ENCODE assay signal across 1 cellular context in the genomic region with DNA sequence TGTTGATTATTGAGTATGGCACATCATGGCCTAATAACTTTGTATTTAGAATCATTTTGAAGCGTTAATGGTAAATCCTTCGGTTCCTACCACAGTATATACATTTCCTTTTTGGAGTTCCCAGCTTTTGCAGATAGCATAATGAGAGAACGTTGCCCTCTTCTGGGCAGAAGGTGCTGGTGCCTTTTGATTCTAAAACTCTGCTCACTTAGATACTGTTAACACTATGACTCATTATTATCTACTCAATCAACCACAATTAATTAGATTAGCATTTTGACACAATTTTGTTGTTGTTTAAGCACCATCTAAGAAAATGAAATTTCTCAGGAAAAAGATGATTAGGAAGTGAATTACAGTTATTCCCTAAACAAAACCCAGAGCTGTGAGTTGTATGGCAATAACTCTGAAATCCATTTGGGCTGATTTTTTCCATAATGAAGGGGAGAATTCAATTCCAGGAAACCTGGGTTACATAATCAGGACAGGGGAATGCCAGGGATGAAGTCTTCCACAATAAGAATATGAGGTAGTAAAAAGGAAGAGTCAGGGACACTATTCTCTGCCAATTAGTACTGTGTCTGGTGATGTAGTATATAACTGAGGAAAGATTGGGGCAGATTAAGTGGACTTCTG.
TF ChIP-seq lines count a peak whose summit lies in the region.

No MANE protein-coding gene starts in this region.

TF ChIP-seq in SK-N-SH, 30 proteins besides CTCF, POLR2A, EP300 and RAD21 (continued from another document):
- TF ChIP-seq, protein P1, sequence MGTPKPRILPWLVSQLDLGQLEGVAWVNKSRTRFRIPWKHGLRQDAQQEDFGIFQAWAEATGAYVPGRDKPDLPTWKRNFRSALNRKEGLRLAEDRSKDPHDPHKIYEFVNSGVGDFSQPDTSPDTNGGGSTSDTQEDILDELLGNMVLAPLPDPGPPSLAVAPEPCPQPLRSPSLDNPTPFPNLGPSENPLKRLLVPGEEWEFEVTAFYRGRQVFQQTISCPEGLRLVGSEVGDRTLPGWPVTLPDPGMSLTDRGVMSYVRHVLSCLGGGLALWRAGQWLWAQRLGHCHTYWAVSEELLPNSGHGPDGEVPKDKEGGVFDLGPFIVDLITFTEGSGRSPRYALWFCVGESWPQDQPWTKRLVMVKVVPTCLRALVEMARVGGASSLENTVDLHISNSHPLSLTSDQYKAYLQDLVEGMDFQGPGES (IDR thresholded peaks at IDR 0.05; ENCODE audit: low read depth, low read length) = no peak
- TF ChIP-seq FOSL2 (IDR thresholded peaks at IDR 0.05; ENCODE audit: borderline replicate concordance, low read depth) (peak; percentile 50), YY1 (IDR thresholded peaks at IDR 0.05; ENCODE audit: low read depth) (no peak), SIN3A (IDR thresholded peaks at IDR 0.05; ENCODE audit: borderline replicate concordance, low read depth, low read length) (no peak), EZH2phosphoT487 (IDR thresholded peaks at IDR 0.05; ENCODE audit: borderline replicate concordance, low read depth) (no peak), CHD2 (IDR thresholded peaks at IDR 0.05; ENCODE audit: low read length, partially characterized antibody) (peak; percentile 57), TEAD4 (IDR thresholded peaks at IDR 0.05; ENCODE audit: borderline replicate concordance, insufficient read depth) (no peak), TAF1 (IDR thresholded peaks at IDR 0.05; ENCODE audit: borderline replicate concordance, low read depth, low read length) (no peak), MEF2A (IDR thresholded peaks at IDR 0.05; ENCODE audit: borderline replicate concordance, low read depth) (no peak), ELF1 (IDR thresholded peaks at IDR 0.05) (no peak), FOXJ3 (CRISPR knock-in tag; IDR thresholded peaks at IDR 0.05) (no peak), SMC3 (IDR thresholded peaks at IDR 0.05; ENCODE audit: low read depth, low read length) (peak; percentile 83), RFX5 (IDR thresholded peaks at IDR 0.05; ENCODE audit: low read length) (no peak; the same call in 1 of the 2 replicates), MXI1 (IDR thresholded peaks at IDR 0.05; ENCODE audit: low read depth, low read length) (no peak), RCOR1 (IDR thresholded peaks at IDR 0.05; ENCODE audit: low read length) (no peak), RXRA (IDR thresholded peaks at IDR 0.05; ENCODE audit: borderline replicate concordance, low read depth) (no peak), FOXM1 (IDR thresholded peaks at IDR 0.05; ENCODE audit: low read depth) (no peak), GABPA (IDR thresholded peaks at IDR 0.05; ENCODE audit: low read depth) (no peak), NFIC (IDR thresholded peaks at IDR 0.05; ENCODE audit: borderline replicate concordance) (0 out of 2 replicates have a peak, but pooled peaks have one; percentile 8), NRF1 (IDR thresholded peaks at IDR 0.05; ENCODE audit: low read depth, low read length) (0 out of 2 replicates have a peak, but pooled peaks have one; percentile 5), POLR2AphosphoS5 (IDR thresholded peaks at IDR 0.05; ENCODE audit: low read depth, low read length) (no peak), TCF12 (IDR thresholded peaks at IDR 0.05) (no peak), JUND (IDR thresholded peaks at IDR 0.05) (peak; percentile 50)
- TF ChIP-seq, protein P2, sequence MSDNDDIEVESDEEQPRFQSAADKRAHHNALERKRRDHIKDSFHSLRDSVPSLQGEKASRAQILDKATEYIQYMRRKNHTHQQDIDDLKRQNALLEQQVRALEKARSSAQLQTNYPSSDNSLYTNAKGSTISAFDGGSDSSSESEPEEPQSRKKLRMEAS (IDR thresholded peaks at IDR 0.05; ENCODE audit: low read depth) = no peak
- TF ChIP-seq, protein P3, sequence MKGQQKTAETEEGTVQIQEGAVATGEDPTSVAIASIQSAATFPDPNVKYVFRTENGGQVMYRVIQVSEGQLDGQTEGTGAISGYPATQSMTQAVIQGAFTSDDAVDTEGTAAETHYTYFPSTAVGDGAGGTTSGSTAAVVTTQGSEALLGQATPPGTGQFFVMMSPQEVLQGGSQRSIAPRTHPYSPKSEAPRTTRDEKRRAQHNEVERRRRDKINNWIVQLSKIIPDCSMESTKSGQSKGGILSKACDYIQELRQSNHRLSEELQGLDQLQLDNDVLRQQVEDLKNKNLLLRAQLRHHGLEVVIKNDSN (IDR thresholded peaks at IDR 0.05; ENCODE audit: borderline replicate concordance, low read depth) = no peak
- TF ChIP-seq, protein P4, sequence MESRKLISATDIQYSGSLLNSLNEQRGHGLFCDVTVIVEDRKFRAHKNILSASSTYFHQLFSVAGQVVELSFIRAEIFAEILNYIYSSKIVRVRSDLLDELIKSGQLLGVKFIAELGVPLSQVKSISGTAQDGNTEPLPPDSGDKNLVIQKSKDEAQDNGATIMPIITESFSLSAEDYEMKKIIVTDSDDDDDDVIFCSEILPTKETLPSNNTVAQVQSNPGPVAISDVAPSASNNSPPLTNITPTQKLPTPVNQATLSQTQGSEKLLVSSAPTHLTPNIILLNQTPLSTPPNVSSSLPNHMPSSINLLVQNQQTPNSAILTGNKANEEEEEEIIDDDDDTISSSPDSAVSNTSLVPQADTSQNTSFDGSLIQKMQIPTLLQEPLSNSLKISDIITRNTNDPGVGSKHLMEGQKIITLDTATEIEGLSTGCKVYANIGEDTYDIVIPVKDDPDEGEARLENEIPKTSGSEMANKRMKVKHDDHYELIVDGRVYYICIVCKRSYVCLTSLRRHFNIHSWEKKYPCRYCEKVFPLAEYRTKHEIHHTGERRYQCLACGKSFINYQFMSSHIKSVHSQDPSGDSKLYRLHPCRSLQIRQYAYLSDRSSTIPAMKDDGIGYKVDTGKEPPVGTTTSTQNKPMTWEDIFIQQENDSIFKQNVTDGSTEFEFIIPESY (IDR thresholded peaks at IDR 0.05; ENCODE audit: borderline replicate concordance, low read depth) = no peak
- TF ChIP-seq, protein P5, sequence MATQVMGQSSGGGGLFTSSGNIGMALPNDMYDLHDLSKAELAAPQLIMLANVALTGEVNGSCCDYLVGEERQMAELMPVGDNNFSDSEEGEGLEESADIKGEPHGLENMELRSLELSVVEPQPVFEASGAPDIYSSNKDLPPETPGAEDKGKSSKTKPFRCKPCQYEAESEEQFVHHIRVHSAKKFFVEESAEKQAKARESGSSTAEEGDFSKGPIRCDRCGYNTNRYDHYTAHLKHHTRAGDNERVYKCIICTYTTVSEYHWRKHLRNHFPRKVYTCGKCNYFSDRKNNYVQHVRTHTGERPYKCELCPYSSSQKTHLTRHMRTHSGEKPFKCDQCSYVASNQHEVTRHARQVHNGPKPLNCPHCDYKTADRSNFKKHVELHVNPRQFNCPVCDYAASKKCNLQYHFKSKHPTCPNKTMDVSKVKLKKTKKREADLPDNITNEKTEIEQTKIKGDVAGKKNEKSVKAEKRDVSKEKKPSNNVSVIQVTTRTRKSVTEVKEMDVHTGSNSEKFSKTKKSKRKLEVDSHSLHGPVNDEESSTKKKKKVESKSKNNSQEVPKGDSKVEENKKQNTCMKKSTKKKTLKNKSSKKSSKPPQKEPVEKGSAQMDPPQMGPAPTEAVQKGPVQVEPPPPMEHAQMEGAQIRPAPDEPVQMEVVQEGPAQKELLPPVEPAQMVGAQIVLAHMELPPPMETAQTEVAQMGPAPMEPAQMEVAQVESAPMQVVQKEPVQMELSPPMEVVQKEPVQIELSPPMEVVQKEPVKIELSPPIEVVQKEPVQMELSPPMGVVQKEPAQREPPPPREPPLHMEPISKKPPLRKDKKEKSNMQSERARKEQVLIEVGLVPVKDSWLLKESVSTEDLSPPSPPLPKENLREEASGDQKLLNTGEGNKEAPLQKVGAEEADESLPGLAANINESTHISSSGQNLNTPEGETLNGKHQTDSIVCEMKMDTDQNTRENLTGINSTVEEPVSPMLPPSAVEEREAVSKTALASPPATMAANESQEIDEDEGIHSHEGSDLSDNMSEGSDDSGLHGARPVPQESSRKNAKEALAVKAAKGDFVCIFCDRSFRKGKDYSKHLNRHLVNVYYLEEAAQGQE (IDR thresholded peaks at IDR 0.05; ENCODE audit: low read depth, low read length) = no peak
- TF ChIP-seq, protein P6, sequence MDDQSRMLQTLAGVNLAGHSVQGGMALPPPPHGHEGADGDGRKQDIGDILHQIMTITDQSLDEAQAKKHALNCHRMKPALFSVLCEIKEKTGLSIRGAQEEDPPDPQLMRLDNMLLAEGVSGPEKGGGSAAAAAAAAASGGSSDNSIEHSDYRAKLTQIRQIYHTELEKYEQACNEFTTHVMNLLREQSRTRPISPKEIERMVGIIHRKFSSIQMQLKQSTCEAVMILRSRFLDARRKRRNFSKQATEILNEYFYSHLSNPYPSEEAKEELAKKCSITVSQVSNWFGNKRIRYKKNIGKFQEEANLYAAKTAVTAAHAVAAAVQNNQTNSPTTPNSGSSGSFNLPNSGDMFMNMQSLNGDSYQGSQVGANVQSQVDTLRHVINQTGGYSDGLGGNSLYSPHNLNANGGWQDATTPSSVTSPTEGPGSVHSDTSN (IDR thresholded peaks at IDR 0.05) = no peak
